ENCODE assay signal across 8 cellular contexts in genomic region chr1:156214024-156214748, GRCh38. TPM values are rescaled to one million over a fixed set of nuclear protein-coding genes. Genes with fewer than 3 reads are reported as not detected.
A peak's percentile ranks its signal among the peaks of the same experiment; 100 is the strongest.
DNase-seq lines count a peak whose midpoint lies in the region; ATAC-seq and TF ChIP-seq lines count a peak whose summit lies in the region.

No MANE protein-coding gene starts in this region.

- H3K9ac ChIP-seq in iPS-18a (ENCODE audit: low read length) = peak overlapping the region; percentile 97

- H3K4me3 ChIP-seq in iPS-18a (ENCODE audit: low read length) = peak overlapping the region; percentile 85
- H3K4me3 ChIP-seq in tibial artery = peak overlapping the region; percentile 56 to 64

- no peak for DNase-seq in stimulated activated naive CD8-positive, alpha-beta T cell treated with anti-CD3 and anti-CD28 coated beads, Interleukin-15, Interleukin-2, amounts not matched to agents 100 U/mL and 50 U/mL, for 24 hours
- DNase-seq in activated T-helper 1 cell treated with anti-CD3 and anti-CD28 coated beads, Interleukin-12 subunit alpha, Interleukin-12 subunit beta, Interleukin-2, Interleukin-4 antibody, amounts not matched to agents 30 ng/mL and 10 ng/mL and 1 ng/mL, durations not matched to agents 14 hours and 24 hours and 36 hours (ENCODE audit: low spot score) = no peak
- no peak for DNase-seq in tibial artery
- no peak for DNase-seq in NCI-H82 (lab: John Stamatoyannopoulos, UW)
- no peak for DNase-seq in NK-92 (lab: John Stamatoyannopoulos, UW; ENCODE audit: unreplicated experiment)
- no peak for DNase-seq in activated CD8-positive, alpha-beta memory T cell treated with anti-CD3 and anti-CD28 coated beads, Interleukin-2, amount 50 U/mL, for 4 hours

- H3K4me1 ChIP-seq in iPS-18a (ENCODE audit: control insufficient read depth, low read depth, low read length) (peaks cover 7% of the 10 kb centered on the region), tibial artery (peaks cover 0 to 31% (median 22%) of the 10 kb centered on the region in 4 donors)

- H3K4me1 Mint-ChIP-seq in stimulated activated naive CD8-positive, alpha-beta T cell treated with anti-CD3 and anti-CD28 coated beads, Interleukin-15, Interleukin-2, amounts not matched to agents 100 ng/mL and 50 ng/mL, for 24 hours (ENCODE audit: low read depth) = peaks cover 70% of the 10 kb centered on the region
- peaks cover 51% of the 10 kb centered on the region for H3K4me1 Mint-ChIP-seq in activated T-helper 1 cell treated with anti-CD3 and anti-CD28 coated beads, Interleukin-12 subunit alpha, Interleukin-12 subunit beta, Interleukin-2, Interleukin-4 antibody, amounts not matched to agents 30 ng/mL and 10 ng/mL and 1 ng/mL, durations not matched to agents 14 hours and 24 hours and 36 hours (ENCODE audit: low read depth)

- peak overlapping the region; percentile 94 for H3K27ac Mint-ChIP-seq in stimulated activated naive CD8-positive, alpha-beta T cell treated with anti-CD3 and anti-CD28 coated beads, Interleukin-15, Interleukin-2, amounts not matched to agents 100 ng/mL and 50 ng/mL, for 24 hours
- peak overlapping the region; percentile 94 for H3K27ac Mint-ChIP-seq in activated T-helper 1 cell treated with anti-CD3 and anti-CD28 coated beads, Interleukin-12 subunit alpha, Interleukin-12 subunit beta, Interleukin-2, Interleukin-4 antibody, amounts not matched to agents 30 ng/mL and 10 ng/mL and 1 ng/mL, durations not matched to agents 14 hours and 24 hours and 36 hours

- H3K27me3 ChIP-seq in iPS-18a (ENCODE audit: control insufficient read depth, insufficient read depth, low read length) (no peaks in the 10 kb centered on the region), tibial artery (no peaks in the 10 kb centered on the region)

- no peak for ATAC-seq in stimulated activated naive CD8-positive, alpha-beta T cell treated with anti-CD3 and anti-CD28 coated beads, Interleukin-15, Interleukin-2, amounts not matched to agents 100 U/mL and 50 U/mL, for 24 hours

- peaks cover 15% of the 10 kb centered on the region for H3K36me3 ChIP-seq in iPS-18a (ENCODE audit: control insufficient read depth, low read depth, low read length)
- peaks cover 7 to 23% (median 8%) of the 10 kb centered on the region in 3 donors for H3K36me3 ChIP-seq in tibial artery

- peak overlapping the region; percentile 82 for H3K4me3 Mint-ChIP-seq in stimulated activated naive CD8-positive, alpha-beta T cell treated with anti-CD3 and anti-CD28 coated beads, Interleukin-15, Interleukin-2, amounts not matched to agents 100 ng/mL and 50 ng/mL, for 24 hours
- peak overlapping the region; percentile 84 for H3K4me3 Mint-ChIP-seq in activated T-helper 1 cell treated with anti-CD3 and anti-CD28 coated beads, Interleukin-12 subunit alpha, Interleukin-12 subunit beta, Interleukin-2, Interleukin-4 antibody, amounts not matched to agents 30 ng/mL and 10 ng/mL and 1 ng/mL, durations not matched to agents 14 hours and 24 hours and 36 hours

- TF ChIP-seq CTCF in tibial artery (IDR thresholded peaks at IDR 0.05) = no peak

- intact Hi-C loops in activated T-helper 1 cell treated with anti-CD3 and anti-CD28 coated beads, Interleukin-12 subunit alpha, Interleukin-12 subunit beta, Interleukin-2, Interleukin-4 antibody, amounts not matched to agents 30 ng/mL and 10 ng/mL and 1 ng/mL, durations not matched to agents 14 hours and 24 hours and 36 hours (cut with micrococcal nuclease) = loop anchor here (10.0 kb wide), 1 partner anchor 889 kb away; the partner anchor contains the start of gene RUSC1
- intact Hi-C loops in tibial artery (cut with DNase I; ENCODE audit: low total_unique reads) = loop anchor here (5.0 kb wide), 1 partner anchor 67 kb away; no protein-coding TSS in a partner anchor

- no peak overlapping the region for H3K27ac ChIP-seq in iPS-18a (ENCODE audit: low read length)
- H3K27ac ChIP-seq in tibial artery = peak overlapping the region; percentile 86 to 89

- H3K36me3 Mint-ChIP-seq in stimulated activated naive CD8-positive, alpha-beta T cell treated with anti-CD3 and anti-CD28 coated beads, Interleukin-15, Interleukin-2, amounts not matched to agents 100 ng/mL and 50 ng/mL, for 24 hours (ENCODE audit: low read depth) = peaks cover 54% of the 10 kb centered on the region
- peaks cover 41% of the 10 kb centered on the region for H3K36me3 Mint-ChIP-seq in activated T-helper 1 cell treated with anti-CD3 and anti-CD28 coated beads, Interleukin-12 subunit alpha, Interleukin-12 subunit beta, Interleukin-2, Interleukin-4 antibody, amounts not matched to agents 30 ng/mL and 10 ng/mL and 1 ng/mL, durations not matched to agents 14 hours and 24 hours and 36 hours (ENCODE audit: low read depth)

- H3K9me3 ChIP-seq in iPS-18a (ENCODE audit: control insufficient read depth, low read depth, low read length) = no peaks in the 10 kb centered on the region
- H3K9me3 ChIP-seq in tibial artery = no peaks in the 10 kb centered on the region

- H3K27me3 Mint-ChIP-seq in stimulated activated naive CD8-positive, alpha-beta T cell treated with anti-CD3 and anti-CD28 coated beads, Interleukin-15, Interleukin-2, amounts not matched to agents 100 ng/mL and 50 ng/mL, for 24 hours = no peaks in the 10 kb centered on the region
- H3K27me3 Mint-ChIP-seq in activated T-helper 1 cell treated with anti-CD3 and anti-CD28 coated beads, Interleukin-12 subunit alpha, Interleukin-12 subunit beta, Interleukin-2, Interleukin-4 antibody, amounts not matched to agents 30 ng/mL and 10 ng/mL and 1 ng/mL, durations not matched to agents 14 hours and 24 hours and 36 hours (ENCODE audit: insufficient read depth) = no peaks in the 10 kb centered on the region

- no peaks in the 10 kb centered on the region for H3K9me3 Mint-ChIP-seq in stimulated activated naive CD8-positive, alpha-beta T cell treated with anti-CD3 and anti-CD28 coated beads, Interleukin-15, Interleukin-2, amounts not matched to agents 100 ng/mL and 50 ng/mL, for 24 hours
- no peaks in the 10 kb centered on the region for H3K9me3 Mint-ChIP-seq in activated T-helper 1 cell treated with anti-CD3 and anti-CD28 coated beads, Interleukin-12 subunit alpha, Interleukin-12 subunit beta, Interleukin-2, Interleukin-4 antibody, amounts not matched to agents 30 ng/mL and 10 ng/mL and 1 ng/mL, durations not matched to agents 14 hours and 24 hours and 36 hours

RNA-seq across cellular contexts. Expression of gene PMF1, which starts 1.4 kb away (rescaled TPM):
- total RNA-seq in activated T-helper 1 cell treated with anti-CD3 and anti-CD28 coated beads, Interleukin-12 subunit alpha, Interleukin-12 subunit beta, Interleukin-2, Interleukin-4 antibody, amounts not matched to agents 30 ng/mL and 10 ng/mL and 1 ng/mL, durations not matched to agents 14 hours and 24 hours and 36 hours = 105 and 111 TPM in 2 replicates

RNA-seq across cellular contexts. Expression of gene SLC25A44, which starts 20.3 kb away (rescaled TPM):
- 67.6 and 79.3 TPM in 2 replicates for total RNA-seq in activated T-helper 1 cell treated with anti-CD3 and anti-CD28 coated beads, Interleukin-12 subunit alpha, Interleukin-12 subunit beta, Interleukin-2, Interleukin-4 antibody, amounts not matched to agents 30 ng/mL and 10 ng/mL and 1 ng/mL, durations not matched to agents 14 hours and 24 hours and 36 hours

RNA-seq across cellular contexts. Expression of gene BGLAP, which starts 27.8 kb away (rescaled TPM):
- 1.8 and 2.5 TPM in 2 replicates for total RNA-seq in activated T-helper 1 cell treated with anti-CD3 and anti-CD28 coated beads, Interleukin-12 subunit alpha, Interleukin-12 subunit beta, Interleukin-2, Interleukin-4 antibody, amounts not matched to agents 30 ng/mL and 10 ng/mL and 1 ng/mL, durations not matched to agents 14 hours and 24 hours and 36 hours

RNA-seq across cellular contexts. Expression of gene PAQR6, which starts 33.7 kb away (rescaled TPM):
- 5.0 and 5.2 TPM in 2 replicates for total RNA-seq in activated T-helper 1 cell treated with anti-CD3 and anti-CD28 coated beads, Interleukin-12 subunit alpha, Interleukin-12 subunit beta, Interleukin-2, Interleukin-4 antibody, amounts not matched to agents 30 ng/mL and 10 ng/mL and 1 ng/mL, durations not matched to agents 14 hours and 24 hours and 36 hours
